8 cellular contexts compared by ENCODE assay signal in the genomic region with DNA sequence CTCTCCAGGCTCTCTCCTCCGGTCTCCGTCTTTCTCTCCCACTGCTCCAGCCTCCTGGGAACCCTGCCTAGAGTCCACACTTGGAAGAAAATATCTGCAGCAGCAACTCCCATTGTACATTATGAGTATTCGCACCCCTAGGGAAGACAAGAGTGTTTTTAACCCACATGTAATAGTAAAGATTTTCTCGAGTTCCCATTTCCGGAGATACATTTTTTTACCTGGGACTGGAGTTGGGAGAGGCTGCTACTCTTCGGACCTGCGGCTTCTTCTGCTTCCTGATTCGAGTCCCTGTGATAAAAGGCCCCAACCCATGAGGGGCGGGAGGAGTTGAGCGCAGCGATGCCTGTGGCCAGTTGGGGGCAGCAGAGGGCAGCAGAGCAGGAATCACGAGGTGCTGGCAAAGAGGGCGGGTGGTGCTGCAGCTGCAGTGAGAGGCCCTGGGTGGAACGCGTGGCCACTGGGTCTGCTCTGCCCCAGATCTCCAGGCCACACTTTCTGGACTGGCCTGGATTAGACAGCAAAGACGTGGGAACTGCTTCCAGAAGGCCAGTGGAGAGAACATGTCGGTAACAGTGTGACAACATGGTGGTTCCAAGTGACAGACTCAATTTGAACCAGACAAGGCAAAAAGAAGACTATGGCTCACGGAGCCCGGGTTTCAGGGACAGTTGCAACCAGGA.
A peak's percentile ranks its signal among the peaks of the same experiment; 100 is the strongest.
DNase-seq lines count a peak whose midpoint lies in the region; ATAC-seq and TF ChIP-seq lines count a peak whose summit lies in the region.

No MANE protein-coding gene starts in this region.

- H3K4me3 Mint-ChIP-seq in H9, result no peak overlapping the region

- H2BK5ac ChIP-seq in H9 (ENCODE audit: insufficient read length, low read length), result no peak overlapping the region

- H3K9me3 ChIP-seq in H9 (ENCODE audit: control insufficient read depth, low read depth, low read length) (no peaks in the 10 kb centered on the region), WERI-Rb-1 (ENCODE audit: severe bottlenecking) (peaks cover 2% of the 10 kb centered on the region)

- no peak overlapping the region for H2BK120ac ChIP-seq in H9 (ENCODE audit: low read depth, low read length, poor library complexity, severe bottlenecking)

- no peak overlapping the region for H4K5ac ChIP-seq in H9 (ENCODE audit: insufficient read length, low read depth, low read length)

- no peak overlapping the region for H2AK5ac ChIP-seq in H9 (ENCODE audit: insufficient read length, low read length)

- H3K79me1 ChIP-seq in H9 (ENCODE audit: insufficient read depth, low read depth, low read length, poor library complexity, severe bottlenecking), result no peaks in the 10 kb centered on the region

- peak; percentile 93 for DNase-seq in H9
- DNase-seq in NCI-H2196 treated with DMSO at 0.1 percent for 48 hours (lab: John Stamatoyannopoulos, UW; ENCODE audit: unreplicated experiment), result peak; percentile 88
- DNase-seq in WERI-Rb-1, result peak; percentile 96
- peak; percentile 5 for DNase-seq in central memory CD4-positive, alpha-beta T cell
- DNase-seq in kidney glomerular epithelial cell (lab: John Stamatoyannopoulos, UW), result peak; percentile 16
- peak; percentile 64 to 80 for DNase-seq in stimulated activated CD4-positive, alpha-beta T cell treated with anti-CD3 and anti-CD28 coated beads, Interleukin-2, amount 100 ng/mL, for 24 hours

- no peak overlapping the region for H2AFZ ChIP-seq in H9 (ENCODE audit: low read length)

- no peak overlapping the region for H3K18ac ChIP-seq in H9 (ENCODE audit: insufficient read length, low read depth, low read length)

- no peak overlapping the region for H3K9ac ChIP-seq in H9 (ENCODE audit: extremely low read depth, insufficient read length, low read length)

- TF ChIP-seq CTCF in C4-2B (conservative IDR thresholded peaks at IDR 0.05), result peak; percentile 99
- peak; percentile 94 for TF ChIP-seq CTCF in H9 (conservative IDR thresholded peaks at IDR 0.05)
- peak; percentile 96 for TF ChIP-seq CTCF in WERI-Rb-1 (IDR thresholded peaks at IDR 0.05; ENCODE audit: low read depth, low read length)

- H3K56ac ChIP-seq in H9 (ENCODE audit: insufficient read length, low read depth, low read length), result no peak overlapping the region

- no peaks in the 10 kb centered on the region for H4K20me1 ChIP-seq in H9 (ENCODE audit: control insufficient read depth, insufficient read depth, insufficient read length)

- no peak overlapping the region for H3K4ac ChIP-seq in H9 (ENCODE audit: low read depth, low read length)

- H3K27ac ChIP-seq in C4-2B (no peak overlapping the region), H9 (ENCODE audit: insufficient read length, low read depth, low read length) (no peak overlapping the region), WERI-Rb-1 (peak overlapping the region; percentile 60)

- H3K79me2 ChIP-seq in H9 (ENCODE audit: insufficient read depth, low read length), result no peaks in the 10 kb centered on the region

- no peak overlapping the region for H2BK12ac ChIP-seq in H9 (ENCODE audit: insufficient read length, low read depth, low read length)

- no peak overlapping the region for H4K91ac ChIP-seq in H9 (ENCODE audit: insufficient read length, low read depth, low read length)

- peaks cover 21 to 37% of the 10 kb centered on the region in 2 experiments for H3K4me1 Mint-ChIP-seq in H9

- peaks cover 17% of the 10 kb centered on the region for H3K36me3 ChIP-seq in WERI-Rb-1

- H3K14ac ChIP-seq in H9 (ENCODE audit: insufficient read depth, low read length), result no peak overlapping the region

- H3K9me3 Mint-ChIP-seq in H9, result no peaks in the 10 kb centered on the region; a peak in 1 of 5 replicates

- no peaks in the 10 kb centered on the region; a peak in 2 of 7 replicates for H3K36me3 Mint-ChIP-seq in H9 (ENCODE audit: insufficient read depth in 1 of 3, low read depth in 3 of 3)

- no peak overlapping the region for H2BK20ac ChIP-seq in H9 (ENCODE audit: low read depth, low read length, poor library complexity, severe bottlenecking)

- no peak overlapping the region for H2BK15ac ChIP-seq in H9 (ENCODE audit: low read depth, low read length)

- H3K23ac ChIP-seq in H9 (ENCODE audit: insufficient read length, low read depth, low read length), result no peak overlapping the region

- H3T11ph ChIP-seq in H9 (ENCODE audit: low read length), result no peak overlapping the region

- no peak overlapping the region for H3K27ac Mint-ChIP-seq in H9

- no CpG with 5 or more reads among the region's 19 CpGs for WGBS in H9 (ENCODE audit: extremely low coverage, insufficient read length, low lambda C conversion rate)

- H3K27me3 Mint-ChIP-seq in H9 (ENCODE audit: low read depth), result peaks cover 27% of the 10 kb centered on the region

- H3K4me2 ChIP-seq in H9 (ENCODE audit: insufficient read depth, insufficient read length, low read length), result no peak overlapping the region

- no peaks in the 10 kb centered on the region for H3K23me2 ChIP-seq in H9 (ENCODE audit: insufficient read length, low read depth, low read length, poor library complexity, severe bottlenecking)

- ATAC-seq in GM18519 (IDR thresholded peaks at IDR 0.05; ENCODE audit: low FRiP score, unreplicated experiment), result no peak

- H3K27me3 ChIP-seq in H9 (ENCODE audit: insufficient read depth, low read length) (no peaks in the 10 kb centered on the region), WERI-Rb-1 (ENCODE audit: insufficient read depth, low read depth, severe bottlenecking) (no peaks in the 10 kb centered on the region)

- H3K4me1 ChIP-seq in H9 (ENCODE audit: insufficient read depth, low read length), result peaks cover 3% of the 10 kb centered on the region; the same call in 1 of the 2 replicates

- no peak overlapping the region for H3K4me3 ChIP-seq in WERI-Rb-1 (ENCODE audit: low read depth, low read length)

- no peak overlapping the region for H4K8ac ChIP-seq in H9 (replicated peaks; ENCODE audit: insufficient read length, low read depth, low read length)

Comparison
In these comparisons a context has a peak if more than half of its experiments do, and no peak if none do; other contexts are left out.
1. DNase-seq: peak in every context shown above with its lines; median percentile 96 in WERI-Rb-1; 93 in H9; 88 in NCI-H2196 treated with DMSO at 0.1 percent for 48 hours; 72 in stimulated activated CD4-positive, alpha-beta T cell treated with anti-CD3 and anti-CD28 coated beads, Interleukin-2, amount 100 ng/mL, for 24 hours; 16 in kidney glomerular epithelial cell; 5 in central memory CD4-positive, alpha-beta T cell.